Comparison of ENCODE assay signal across 11 cellular contexts in genomic region chr1:81187636-81188035, GRCh38.
"Had no signal": no experiment of that assay in that cellular context is flagged by ENCODE, and none has a peak within 500 bp of the region (broad histone marks: within the 10 kb centered on the region; RNA-seq: fewer than 3 reads in every experiment).

No MANE protein-coding gene starts in this region.

- H3K36me3 ChIP-seq: HAP-1 had no signal

- H3K27ac Mint-ChIP-seq: GM23338, H9, HFFc6 had no signal

- ATAC-seq: GM23338, HCT116 had no signal

- H3K4me3 Mint-ChIP-seq: GM23338, H9, HFFc6 had no signal

- H3K9me3 Mint-ChIP-seq: HFFc6 had no signal

- H3K4me3 ChIP-seq: GM23248, GM23338, HAP-1 had no signal

- DNase-seq: GM23248, GOT3, H7, H9, HCEC 1CT, HFFc6 had no signal

- H3K4me1 Mint-ChIP-seq: GM23338 had no signal

- FAIRE-seq: H1, H54 had no signal
